8 cellular contexts compared by ENCODE assay signal in genomic region chr1:26529405-26529654, GRCh38. TPM values are rescaled to one million over a fixed set of nuclear protein-coding genes. Genes with fewer than 3 reads are reported as not detected.
A peak's percentile ranks its signal among the peaks of the same experiment; 100 is the strongest.
DNase-seq lines count a peak whose midpoint lies in the region; ATAC-seq and TF ChIP-seq lines count a peak whose summit lies in the region.

No MANE protein-coding gene starts in this region.

- H3K4me3 Mint-ChIP-seq in Calu3 (ENCODE audit: low read depth, unreplicated experiment) (peak overlapping the region; percentile 65), osteocyte (ENCODE audit: unreplicated experiment) (peak overlapping the region; percentile 79)
- peak overlapping the region; percentile 83 for H3K4me3 Mint-ChIP-seq in dendritic cell treated with granulocyte-macrophage colony-stimulating factor and Interleukin-4, amounts not matched to agents 40 ng/mL and 50 ng/mL, for 4 days

- no TSS peak for BruUV-seq in Calu3 (replicated peaks; lab: Mats Ljungman, UMichigan)

- TF ChIP-seq CTCF in Calu3 (IDR thresholded peaks at IDR 0.05; ENCODE audit: unreplicated experiment), result no peak
- TF ChIP-seq CTCF in osteocyte (IDR thresholded peaks at IDR 0.05), result no peak

- CTCF ChIA-PET in Calu3 (lab: Charles Lee), result interaction anchor here (0.7 to 2.9 kb wide), 3 partner anchors 9 to 403 kb away, joined by 3 to 20 read pairs (median 4); no protein-coding TSS in a partner anchor

- H3K27me3 Mint-ChIP-seq in Calu3 (ENCODE audit: unreplicated experiment) (no peaks in the 10 kb centered on the region), osteocyte (ENCODE audit: unreplicated experiment) (peaks cover 8% of the 10 kb centered on the region)
- H3K27me3 Mint-ChIP-seq in dendritic cell treated with granulocyte-macrophage colony-stimulating factor and Interleukin-4, amounts not matched to agents 40 ng/mL and 50 ng/mL, for 4 days, result peaks cover 15% of the 10 kb centered on the region

- ATAC-seq in HG03457 (IDR thresholded peaks at IDR 0.05; ENCODE audit: unreplicated experiment) (no peak), HG03460 (IDR thresholded peaks at IDR 0.05; ENCODE audit: unreplicated experiment) (no peak)

- peak overlapping the region; percentile 59 for H3K27ac Mint-ChIP-seq in Calu3 (ENCODE audit: unreplicated experiment)
- H3K27ac Mint-ChIP-seq in dendritic cell treated with granulocyte-macrophage colony-stimulating factor and Interleukin-4, amounts not matched to agents 40 ng/mL and 50 ng/mL, for 4 days, result peak overlapping the region; percentile 55
- peak overlapping the region; percentile 25 for H3K27ac Mint-ChIP-seq in osteocyte (ENCODE audit: unreplicated experiment)

- DNase-seq in Calu3, result no peak
- peak; percentile 24 for DNase-seq in M059J (ENCODE audit: low read depth)
- no peak for DNase-seq in osteocyte (ENCODE audit: extremely low spot score, unreplicated experiment)
- no peak for DNase-seq in KG1 (lab: John Stamatoyannopoulos, UW)
- DNase-seq in NCI-H187 treated with DMSO at 0.1 percent for 48 hours (lab: John Stamatoyannopoulos, UW), result no peak

- H3K4me1 Mint-ChIP-seq in Calu3 (ENCODE audit: low read depth, unreplicated experiment), result peaks cover 14% of the 10 kb centered on the region
- H3K4me1 Mint-ChIP-seq in dendritic cell treated with granulocyte-macrophage colony-stimulating factor and Interleukin-4, amounts not matched to agents 40 ng/mL and 50 ng/mL, for 4 days (ENCODE audit: low read depth), result peaks cover 36% of the 10 kb centered on the region
- H3K4me1 Mint-ChIP-seq in osteocyte (ENCODE audit: unreplicated experiment), result peaks cover 7% of the 10 kb centered on the region

- peaks cover 24% of the 10 kb centered on the region for H3K36me3 Mint-ChIP-seq in Calu3 (ENCODE audit: insufficient read depth, unreplicated experiment)
- H3K36me3 Mint-ChIP-seq in dendritic cell treated with granulocyte-macrophage colony-stimulating factor and Interleukin-4, amounts not matched to agents 40 ng/mL and 50 ng/mL, for 4 days (ENCODE audit: low read depth), result no peaks in the 10 kb centered on the region
- H3K36me3 Mint-ChIP-seq in osteocyte (ENCODE audit: unreplicated experiment), result no peaks in the 10 kb centered on the region

- H3K9me3 Mint-ChIP-seq in Calu3 (ENCODE audit: low read depth, unreplicated experiment), result no peaks in the 10 kb centered on the region
- no peaks in the 10 kb centered on the region for H3K9me3 Mint-ChIP-seq in dendritic cell treated with granulocyte-macrophage colony-stimulating factor and Interleukin-4, amounts not matched to agents 40 ng/mL and 50 ng/mL, for 4 days
- H3K9me3 Mint-ChIP-seq in osteocyte (ENCODE audit: unreplicated experiment), result no peaks in the 10 kb centered on the region

- intact Hi-C loops in Calu3 (cut with micrococcal nuclease; ENCODE audit: unreplicated experiment), result no loop called here
- intact Hi-C loops in dendritic cell treated with granulocyte-macrophage colony-stimulating factor and Interleukin-4, amounts not matched to agents 40 ng/mL and 50 ng/mL, for 4 days (cut with micrococcal nuclease), result no loop called here

RNA-seq across cellular contexts. Expression of gene RPS6KA1, which starts 0.2 kb away (rescaled TPM):
- total RNA-seq in Calu3 (2022) (25.8 and 28.1 TPM in 2 replicates), osteocyte (4.4 TPM in 2 replicates)
- total RNA-seq in M059J (2014; rRNA removed; shearing (Covaris generic)), result 24.8 and 34.2 TPM in 2 replicates

RNA-seq across cellular contexts. Expression of gene HMGN2, which starts 57.1 kb away (rescaled TPM):
- total RNA-seq in Calu3 (2022), result 269 and 290 TPM in 2 replicates
- 1,156 and 1,189 TPM in 2 replicates for total RNA-seq in M059J (2014; rRNA removed; shearing (Covaris generic))
- total RNA-seq in osteocyte, result 295 and 296 TPM in 2 replicates
